Comparison of ENCODE assay signal across 14 cellular contexts in the genomic region with DNA sequence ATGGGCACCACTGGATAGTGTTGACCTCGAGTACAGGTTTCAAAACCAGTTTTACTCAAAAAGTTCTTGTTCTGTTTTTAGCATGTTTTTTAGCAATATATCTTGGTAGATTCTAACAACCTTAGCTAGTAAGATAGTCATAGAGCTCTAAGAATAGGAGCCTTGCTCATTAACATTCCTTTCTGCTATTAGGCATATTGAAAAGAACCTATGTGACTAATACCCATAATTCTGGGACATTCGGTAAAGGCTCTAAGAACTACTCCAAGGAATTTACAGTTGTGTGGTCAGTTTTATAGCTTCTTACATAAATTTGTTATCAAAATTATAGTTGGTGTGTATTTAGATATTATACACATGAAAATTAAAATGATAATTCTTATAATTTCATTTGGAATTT. TPM values are rescaled to one million over a fixed set of nuclear protein-coding genes. Genes with fewer than 3 reads are reported as not detected.
DNase-seq lines count a peak whose midpoint lies in the region; ATAC-seq and TF ChIP-seq lines count a peak whose summit lies in the region.
"Had no signal": no experiment of that assay in that cellular context is flagged by ENCODE, and none has a peak within 500 bp of the region (broad histone marks: within the 10 kb centered on the region; RNA-seq: fewer than 3 reads in every experiment).

No MANE protein-coding gene starts in this region.

- no peak overlapping the region for H3K27ac ChIP-seq in MM.1S (ENCODE audit: low read length)
- H3K27ac ChIP-seq: thoracic aorta had no signal

- H3K4me3 ChIP-seq in MM.1S (ENCODE audit: low read length) = no peak overlapping the region
- H3K4me3 ChIP-seq: thoracic aorta had no signal

- H3K4me3 Mint-ChIP-seq in activated CD4-positive, alpha-beta T cell treated with anti-CD3 and anti-CD28 coated beads for 36 hours = no peak overlapping the region
- H3K4me3 Mint-ChIP-seq in T-helper 17 cell (peak overlapping the region; percentile 82), immature natural killer cell (peak overlapping the region in 1 of 5 donors; percentile 47)
- no peak overlapping the region for H3K4me3 Mint-ChIP-seq in stimulated activated memory B cell treated with anti-CD40 and anti-IgM and Interleukin-4, amounts not matched to agents 10 μg/mL and 1 μg/mL and 100 μg/mL, for 72 hours
- H3K4me3 Mint-ChIP-seq: endodermal cell had no signal

- no peaks in the 10 kb centered on the region for H3K9me2 ChIP-seq in MM.1S (replicated peaks; ENCODE audit: insufficient read depth, low read length)

- H2AFZ ChIP-seq in MM.1S (ENCODE audit: low read length) = no peak overlapping the region

- DNase-seq in activated CD4-positive, alpha-beta T cell treated with anti-CD3 and anti-CD28 coated beads for 36 hours = no peak
- DNase-seq in activated CD4-positive, alpha-beta T cell treated with anti-CD3 and anti-CD28 coated beads, Interleukin-2, amount 50 U/mL, for 1 hour = no peak
- DNase-seq in T-helper 17 cell = no peak
- no peak for DNase-seq in immature natural killer cell
- no peak for DNase-seq in NCI-H226
- no peak for DNase-seq in stimulated activated CD4-positive, alpha-beta T cell treated with anti-CD3 and anti-CD28 coated beads, Interleukin-12 subunit alpha, Interleukin-12 subunit beta, amount 100 ng/mL, for 4 hours
- DNase-seq in MM.1S = no peak
- DNase-seq: endodermal cell, NCI-H1105 treated with DMSO at 0.1 percent for 48 hours, NCI-H446 treated with DMSO at 0.1 percent for 48 hours, RPMI8226 had no signal

- H3K4me1 ChIP-seq in MM.1S (ENCODE audit: low read length) = no peaks in the 10 kb centered on the region

- CTCF ChIA-PET in activated CD4-positive, alpha-beta T cell treated with anti-CD3 and anti-CD28 coated beads for 36 hours (lab: Charles Lee) = interaction anchor here (0.5 to 5.8 kb wide), 6 partner anchors 11 to 425 kb away, joined by 3 to 22 read pairs (median 4); partner anchors contain the start of gene SLC9A8

- no peak for ATAC-seq in activated CD4-positive, alpha-beta T cell treated with anti-CD3 and anti-CD28 coated beads for 36 hours
- no peak for ATAC-seq in T-helper 17 cell
- ATAC-seq in stimulated activated memory B cell treated with anti-CD40 and anti-IgM and Interleukin-4, amounts not matched to agents 10 μg/mL and 1 μg/mL and 100 μg/mL, for 72 hours = no peak

- no peaks in the 10 kb centered on the region for H3K9me3 Mint-ChIP-seq in activated CD4-positive, alpha-beta T cell treated with anti-CD3 and anti-CD28 coated beads for 36 hours (ENCODE audit: low read depth)
- H3K9me3 Mint-ChIP-seq in immature natural killer cell = no peaks in the 10 kb centered on the region
- no peaks in the 10 kb centered on the region for H3K9me3 Mint-ChIP-seq in stimulated activated memory B cell treated with anti-CD40 and anti-IgM and Interleukin-4, amounts not matched to agents 10 μg/mL and 1 μg/mL and 100 μg/mL, for 72 hours
- H3K9me3 Mint-ChIP-seq: IgD-negative memory B cell had no signal

- H3K27me3 ChIP-seq in MM.1S (replicated peaks; ENCODE audit: insufficient read depth, low read length) = no peaks in the 10 kb centered on the region

- H3K4me2 ChIP-seq in MM.1S (ENCODE audit: low read depth, low read length) = no peak overlapping the region

- H3K36me3 ChIP-seq in MM.1S (replicated peaks; ENCODE audit: insufficient read depth, low read length) = no peaks in the 10 kb centered on the region

- POLR2A ChIA-PET in activated CD4-positive, alpha-beta T cell treated with anti-CD3 and anti-CD28 coated beads for 36 hours (lab: Charles Lee) = no interaction called here

- peaks cover 7% of the 10 kb centered on the region; the same call in 1 of the 2 replicates for H3K79me2 ChIP-seq in MM.1S (ENCODE audit: low read length)

- H3K9ac ChIP-seq in MM.1S (ENCODE audit: low read length) = no peak overlapping the region

- no peaks in the 10 kb centered on the region for H3K27me3 Mint-ChIP-seq in activated CD4-positive, alpha-beta T cell treated with anti-CD3 and anti-CD28 coated beads for 36 hours
- H3K27me3 Mint-ChIP-seq in T-helper 17 cell = no peaks in the 10 kb centered on the region
- H3K27me3 Mint-ChIP-seq in immature natural killer cell (ENCODE audit: low read depth in 3 of 3) = no peaks in the 10 kb centered on the region
- no peaks in the 10 kb centered on the region for H3K27me3 Mint-ChIP-seq in stimulated activated memory B cell treated with anti-CD40 and anti-IgM and Interleukin-4, amounts not matched to agents 10 μg/mL and 1 μg/mL and 100 μg/mL, for 72 hours

- no peaks in the 10 kb centered on the region for H4K20me1 ChIP-seq in MM.1S (ENCODE audit: insufficient read depth, low read length)

- no peaks in the 10 kb centered on the region for H3F3A ChIP-seq in MM.1S (ENCODE audit: insufficient read depth, low read length)

- TF ChIP-seq CTCF in MM.1S (IDR thresholded peaks at IDR 0.05; ENCODE audit: low read length) = no peak

- intact Hi-C loops in activated CD4-positive, alpha-beta T cell treated with anti-CD3 and anti-CD28 coated beads for 36 hours (cut with DNase I, micrococcal nuclease) = no loop called here

- H3K36me3 Mint-ChIP-seq in activated CD4-positive, alpha-beta T cell treated with anti-CD3 and anti-CD28 coated beads for 36 hours (ENCODE audit: low read depth) = peaks cover 47% of the 10 kb centered on the region
- H3K36me3 Mint-ChIP-seq in T-helper 17 cell (ENCODE audit: low read depth) (peaks cover 3% of the 10 kb centered on the region), immature natural killer cell (peaks cover 24 to 41% (median 30%) of the 10 kb centered on the region in 3 donors)
- peaks cover 53% of the 10 kb centered on the region for H3K36me3 Mint-ChIP-seq in stimulated activated memory B cell treated with anti-CD40 and anti-IgM and Interleukin-4, amounts not matched to agents 10 μg/mL and 1 μg/mL and 100 μg/mL, for 72 hours

- H3K4me1 Mint-ChIP-seq in activated CD4-positive, alpha-beta T cell treated with anti-CD3 and anti-CD28 coated beads for 36 hours = peaks cover 42% of the 10 kb centered on the region
- peaks cover 35% of the 10 kb centered on the region for H3K4me1 Mint-ChIP-seq in T-helper 17 cell
- H3K4me1 Mint-ChIP-seq in immature natural killer cell = peaks cover 22 to 44% of the 10 kb centered on the region in 2 donors
- H3K4me1 Mint-ChIP-seq in stimulated activated memory B cell treated with anti-CD40 and anti-IgM and Interleukin-4, amounts not matched to agents 10 μg/mL and 1 μg/mL and 100 μg/mL, for 72 hours = peaks cover 33% of the 10 kb centered on the region

- H3K9me3 ChIP-seq in T-helper 17 cell (ENCODE audit: control insufficient read depth, low read length, poor library complexity, severe bottlenecking) (no peaks in the 10 kb centered on the region), MM.1S (replicated peaks; ENCODE audit: insufficient read depth, low read length) (no peaks in the 10 kb centered on the region)
- H3K9me3 ChIP-seq: thoracic aorta had no signal

- peak overlapping the region; percentile 71 for H3K27ac Mint-ChIP-seq in activated CD4-positive, alpha-beta T cell treated with anti-CD3 and anti-CD28 coated beads for 36 hours
- H3K27ac Mint-ChIP-seq in T-helper 17 cell (peak overlapping the region; percentile 94), immature natural killer cell (peak overlapping the region in 4 of 6 donors; percentile 67 to 83 (median 76))
- peak overlapping the region; percentile 62 for H3K27ac Mint-ChIP-seq in stimulated activated memory B cell treated with anti-CD40 and anti-IgM and Interleukin-4, amounts not matched to agents 10 μg/mL and 1 μg/mL and 100 μg/mL, for 72 hours
- H3K27ac Mint-ChIP-seq: endodermal cell had no signal

RNA-seq across cellular contexts. Expression of gene SLC9A8, which starts 11.6 kb away (rescaled TPM):
- 10 to 100 TPM; 12.6 to 16.7 TPM for total RNA-seq in activated CD4-positive, alpha-beta T cell treated with anti-CD3 and anti-CD28 coated beads for 36 hours
- 10 to 100 TPM; 42.4 to 44.8 TPM for total RNA-seq in T-helper 17 cell
- 1 to 10 TPM; 2.5 to 9.1 (median 3.2) TPM for polyA plus RNA-seq in immature natural killer cell
